In the genomic region with DNA sequence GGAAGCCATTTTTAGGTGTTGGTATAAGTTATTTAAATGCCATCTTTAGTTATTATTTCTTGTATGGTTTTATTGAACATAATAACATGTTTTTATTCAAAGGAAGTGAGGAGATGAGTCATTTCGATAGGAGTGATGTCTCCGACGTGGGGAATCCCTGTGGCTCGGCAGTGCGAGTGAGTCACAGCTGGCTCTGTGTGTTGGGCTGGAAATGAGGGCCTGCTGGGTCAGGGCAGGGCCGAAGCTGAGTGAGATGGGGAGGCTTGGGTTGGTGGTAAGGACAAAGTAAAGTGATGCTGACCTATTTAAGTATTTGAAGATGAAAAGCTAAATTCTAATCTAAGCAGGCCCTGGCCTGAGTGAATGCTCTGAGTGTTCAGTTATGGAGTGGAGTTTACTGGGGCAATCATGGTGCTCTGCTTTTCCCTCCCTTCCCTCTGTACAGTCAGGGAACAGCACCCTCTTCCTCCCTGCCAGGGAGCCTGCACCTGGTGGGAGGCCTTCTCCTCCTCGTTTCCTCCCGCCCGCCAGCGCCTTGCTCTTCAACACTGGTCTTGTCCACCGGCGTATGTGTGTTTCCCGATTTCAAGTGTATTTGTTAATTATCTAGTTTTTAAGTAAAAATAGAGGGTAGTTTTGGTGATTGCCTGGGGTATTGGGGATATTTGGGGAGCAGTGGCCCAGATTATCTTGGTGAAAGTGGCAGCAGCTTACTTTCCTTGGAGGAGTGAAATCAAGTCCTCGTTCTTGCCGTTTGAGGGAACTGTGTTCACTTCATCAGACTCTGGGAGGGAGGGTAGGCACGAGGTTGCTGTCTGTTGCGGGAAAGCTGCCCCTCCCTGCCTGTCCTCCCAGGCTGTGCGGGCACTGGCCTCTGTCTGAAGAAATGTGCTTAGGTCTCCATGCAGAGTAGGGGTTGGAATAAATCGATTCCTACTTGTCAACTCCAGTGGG, we compare ENCODE assay signal across 1 cellular context.
TF ChIP-seq lines count a peak whose summit lies in the region.

No MANE protein-coding gene starts in this region.

TF ChIP-seq in endothelial cell of umbilical vein, 7 proteins besides CTCF, POLR2A, EP300 and RAD21 (continued from another document):
- TF ChIP-seq FOS (IDR thresholded peaks at IDR 0.05; ENCODE audit: borderline replicate concordance, insufficient read depth, low read length), result peak; percentile 99
- TF ChIP-seq EZH2 (IDR thresholded peaks at IDR 0.05; ENCODE audit: borderline replicate concordance, low read depth, low read length, severe bottlenecking), result no peak
- peak; percentile 68 for TF ChIP-seq POLR2AphosphoS5 (IDR thresholded peaks at IDR 0.05; ENCODE audit: insufficient read depth, low read depth, low read length)
